In the genomic region with DNA sequence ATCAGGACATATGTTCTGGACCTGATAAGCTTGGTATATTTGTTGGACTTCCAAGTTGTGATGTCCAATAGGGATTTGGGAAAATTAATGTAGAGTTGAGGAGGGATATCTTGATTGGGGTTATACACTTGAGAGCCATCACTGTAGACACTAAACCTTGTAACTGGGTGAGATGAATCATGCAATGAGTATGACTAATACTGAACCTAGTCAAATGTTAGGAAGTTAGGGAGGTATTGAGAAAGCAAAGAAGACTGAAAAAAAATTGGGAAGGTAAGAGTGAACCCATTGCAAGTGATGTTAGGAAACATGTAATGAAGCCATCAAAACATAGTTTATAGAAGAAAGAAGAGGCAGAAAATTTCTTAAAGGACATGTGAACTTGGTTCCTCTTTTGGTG, we compare ENCODE assay signal across 26 cellular contexts.
DNase-seq lines count a peak whose midpoint lies in the region; FAIRE-seq and TF ChIP-seq lines count a peak whose summit lies in the region.
"Had no signal": no experiment of that assay in that cellular context is flagged by ENCODE, and none has a peak within 500 bp of the region (broad histone marks: within the 10 kb centered on the region; RNA-seq: fewer than 3 reads in every experiment).

No MANE protein-coding gene starts in this region.

- no peak overlapping the region for H3K27ac Mint-ChIP-seq in MCF 10A (ENCODE audit: low read depth, unreplicated experiment)
- H3K27ac Mint-ChIP-seq: activated CD8-positive, alpha-beta T cell treated with anti-CD3 and anti-CD28 coated beads for 36 hours; naive thymus-derived CD8-positive, alpha-beta T cell had no signal

- POLR2A ChIA-PET in MCF 10A (lab: Yijun Ruan, JAX) = no interaction called here

- DNase-seq in MCF 10A (ENCODE audit: unreplicated experiment) (peak; percentile 55), breast epithelium (ENCODE audit: low spot score in 2 of 2) (no peak), OCI-M1 (lab: John Stamatoyannopoulos, UW) (peak; percentile 19), choroid plexus epithelial cell (ENCODE audit: low read depth) (peak; percentile 42), urothelium cell line (ENCODE audit: low spot score) (peak; percentile 23), midbrain (lab: John Stamatoyannopoulos, UW) (no peak)
- DNase-seq in activated CD4-positive, alpha-beta T cell treated with anti-CD3 and anti-CD28 coated beads, Interleukin-2, amount 50 U/mL, for 4 hours = no peak
- DNase-seq in stimulated activated naive CD4-positive, alpha-beta T cell (lab: John Stamatoyannopoulos, UW) = no peak
- DNase-seq: activated CD8-positive, alpha-beta T cell treated with anti-CD3 and anti-CD28 coated beads for 36 hours; activated gamma-delta T cell treated with Interleukin-2 at 50 U/mL for 16 hours; activated T-cell treated with anti-CD3 and anti-CD28 coated beads for 4 hours; adrenal gland; caudate nucleus; COR-L47; dorsolateral prefrontal cortex; erythroblast; naive thymus-derived CD8-positive, alpha-beta T cell; NCI-H1105; NCI-H2029 treated with DMSO at 0.1 percent for 48 hours; NCI-H345; Peyer's patch; upper lobe of right lung had no signal

- CTCF ChIA-PET in MCF 10A (lab: Yijun Ruan, JAX) = no interaction called here

- H3K27ac ChIP-seq in breast epithelium = no peak overlapping the region
- H3K27ac ChIP-seq: adrenal gland, BLaER1, dorsolateral prefrontal cortex, KMS-11, Peyer's patch, right atrium auricular region, upper lobe of right lung had no signal

- no peak overlapping the region for H3K4me3 Mint-ChIP-seq in MCF 10A (ENCODE audit: unreplicated experiment)
- H3K4me3 Mint-ChIP-seq: activated CD8-positive, alpha-beta T cell treated with anti-CD3 and anti-CD28 coated beads for 36 hours; naive thymus-derived CD8-positive, alpha-beta T cell had no signal

- TF ChIP-seq POLR2A in breast epithelium (IDR thresholded peaks at IDR 0.05) = no peak

- BruUV-seq in MCF 10A (replicated peaks; lab: Mats Ljungman, UMichigan) = no TSS peak

- no peaks in the 10 kb centered on the region for H3K27me3 ChIP-seq in breast epithelium
- H3K27me3 ChIP-seq: adrenal gland, BLaER1, dorsolateral prefrontal cortex, Peyer's patch, right atrium auricular region, upper lobe of right lung had no signal

- TF ChIP-seq CTCF in MCF 10A (IDR thresholded peaks at IDR 0.05; ENCODE audit: unreplicated experiment) = no peak
- no peak for TF ChIP-seq CTCF in breast epithelium (IDR thresholded peaks at IDR 0.05)
- TF ChIP-seq CTCF in choroid plexus epithelial cell (conservative IDR thresholded peaks at IDR 0.05; ENCODE audit: low read depth, low read length) = no peak

- no peaks in the 10 kb centered on the region for H3K9me3 ChIP-seq in breast epithelium
- H3K9me3 ChIP-seq: BLaER1, right atrium auricular region, upper lobe of right lung had no signal

- no peaks in the 10 kb centered on the region for H3K36me3 Mint-ChIP-seq in MCF 10A (ENCODE audit: insufficient read depth, unreplicated experiment)
- H3K36me3 Mint-ChIP-seq: naive thymus-derived CD8-positive, alpha-beta T cell had no signal

- no peaks in the 10 kb centered on the region for H3K36me3 ChIP-seq in breast epithelium
- H3K36me3 ChIP-seq: adrenal gland, BLaER1, Peyer's patch, right atrium auricular region, upper lobe of right lung had no signal

- peaks cover 8% of the 10 kb centered on the region for H3K4me1 Mint-ChIP-seq in MCF 10A (ENCODE audit: insufficient read depth, unreplicated experiment)
- H3K4me1 Mint-ChIP-seq: naive thymus-derived CD8-positive, alpha-beta T cell had no signal

- intact Hi-C loops in MCF 10A (cut with micrococcal nuclease) (no loop called here), breast epithelium (cut with DNase I; ENCODE audit: low total_unique reads) (no loop called here)

- H3K27me3 Mint-ChIP-seq in MCF 10A (ENCODE audit: insufficient read depth, unreplicated experiment) = no peaks in the 10 kb centered on the region
- H3K27me3 Mint-ChIP-seq: activated CD8-positive, alpha-beta T cell treated with anti-CD3 and anti-CD28 coated beads for 36 hours; naive thymus-derived CD8-positive, alpha-beta T cell had no signal

- H3K4me1 ChIP-seq in breast epithelium = no peaks in the 10 kb centered on the region
- H3K4me1 ChIP-seq: BLaER1, Peyer's patch, right atrium auricular region, upper lobe of right lung had no signal

- no peaks in the 10 kb centered on the region for H3K9me3 Mint-ChIP-seq in MCF 10A (ENCODE audit: unreplicated experiment)

- no peak for FAIRE-seq in urothelium cell line (lab: Jason Lieb, UNC)
- FAIRE-seq: GM12892 had no signal

- no peak overlapping the region for H3K4me3 ChIP-seq in breast epithelium
- H3K4me3 ChIP-seq in choroid plexus epithelial cell (ENCODE audit: low read depth, low read length) = no peak overlapping the region
- H3K4me3 ChIP-seq: adrenal gland, BLaER1, dorsolateral prefrontal cortex, Peyer's patch, right atrium auricular region, upper lobe of right lung had no signal

Comparison
In these comparisons a context has a peak if more than half of its experiments do, and no peak if none do; other contexts are left out.
1. DNase-seq: peak in MCF 10A (single experiment), OCI-M1 (single experiment), choroid plexus epithelial cell (single experiment) and urothelium cell line (single experiment); none in breast epithelium (0 of 2), activated CD4-positive, alpha-beta T cell treated with anti-CD3 and anti-CD28 coated beads, Interleukin-2, amount 50 U/mL, for 4 hours (0 of 2), midbrain (single experiment) and stimulated activated naive CD4-positive, alpha-beta T cell (0 of 6).